Comparison of ENCODE assay signal across 8 cellular contexts in the genomic region with DNA sequence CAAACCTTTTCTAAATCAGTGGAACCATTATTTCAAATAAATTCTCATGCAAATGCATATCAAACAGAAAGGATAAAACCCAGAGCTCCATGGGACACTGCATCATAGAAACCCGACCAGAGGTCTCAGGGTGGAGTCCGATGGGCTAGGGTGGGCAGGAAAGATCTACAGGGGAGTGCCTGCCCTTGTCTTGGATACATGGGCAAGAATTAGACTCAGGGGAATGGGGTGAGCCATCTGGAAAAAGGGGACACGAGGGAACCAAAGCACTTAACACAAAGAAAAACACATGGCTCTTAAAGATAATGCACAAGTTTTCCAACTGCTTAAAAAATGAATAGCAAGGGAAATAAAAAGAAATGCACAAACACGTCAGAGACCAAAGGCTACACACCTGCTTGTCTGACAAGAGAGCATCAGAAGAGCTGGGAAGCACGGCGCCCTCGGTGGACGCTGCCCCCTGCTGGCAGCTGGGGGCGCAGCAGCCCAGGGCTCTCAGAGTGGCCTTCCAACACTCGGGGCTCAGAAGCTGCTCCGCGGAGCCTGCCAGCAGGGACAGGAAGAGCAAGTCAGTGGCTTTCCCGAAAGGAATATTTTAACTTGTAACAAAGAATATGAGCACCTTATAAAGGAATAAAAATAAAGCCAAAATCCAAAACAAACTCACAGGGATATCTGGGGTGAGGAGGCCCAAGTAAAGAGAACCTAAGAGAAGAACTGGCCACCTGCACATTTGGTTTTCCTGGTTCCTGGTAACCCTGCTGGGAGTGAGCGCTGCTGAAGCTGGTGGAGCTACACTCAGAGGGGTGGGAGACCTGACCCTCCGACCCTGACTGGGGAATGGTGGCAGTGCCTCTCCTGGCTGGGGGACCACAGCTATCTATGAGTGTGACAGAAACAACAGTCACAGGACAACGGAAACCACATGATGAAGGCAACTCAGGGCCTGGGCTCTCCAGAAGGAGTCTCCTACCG. TPM values are rescaled to one million over a fixed set of nuclear protein-coding genes. Genes with fewer than 3 reads are reported as not detected.
DNase-seq lines count a peak whose midpoint lies in the region; ATAC-seq and TF ChIP-seq lines count a peak whose summit lies in the region.

No MANE protein-coding gene starts in this region.

- H3K27me3 ChIP-seq in NT2/D1 (ENCODE audit: insufficient read depth, insufficient read length): no peaks in the 10 kb centered on the region
- H3K27me3 ChIP-seq in naive thymus-derived CD4-positive, alpha-beta T cell (ENCODE audit: control insufficient read depth in 2 of 2, insufficient read depth in 2 of 2, low read length in 2 of 2): no peaks in the 10 kb centered on the region

- POLR2A ChIA-PET in naive thymus-derived CD4-positive, alpha-beta T cell (lab: Charles Lee): interaction anchor here (0.7 to 0.8 kb wide), 2 partner anchors 10 to 214 kb away, joined by 3 to 5 read pairs; no protein-coding TSS in a partner anchor

- no peak overlapping the region for H3K4me3 ChIP-seq in NT2/D1 (ENCODE audit: insufficient read length, low read depth)
- no peak overlapping the region for H3K4me3 ChIP-seq in naive thymus-derived CD4-positive, alpha-beta T cell (ENCODE audit: low read length)

- peaks cover 10 to 56% (median 31%) of the 10 kb centered on the region in 5 donors for H3K36me3 Mint-ChIP-seq in naive thymus-derived CD4-positive, alpha-beta T cell
- H3K36me3 Mint-ChIP-seq in stimulated activated memory B cell treated with anti-CD40 and anti-IgM and Interleukin-4, amounts not matched to agents 10 μg/mL and 1 μg/mL and 100 μg/mL, for 72 hours: peaks cover 55% of the 10 kb centered on the region

- no peak overlapping the region for H3K9ac ChIP-seq in NT2/D1 (ENCODE audit: insufficient read length, low read depth)

- peaks cover 12% of the 10 kb centered on the region for H3K36me3 ChIP-seq in NT2/D1 (ENCODE audit: insufficient read depth, insufficient read length, low read length)
- peaks cover 0 to 53% (median 12%) of the 10 kb centered on the region in 3 experiments for H3K36me3 ChIP-seq in naive thymus-derived CD4-positive, alpha-beta T cell (ENCODE audit: control insufficient read depth in 2 of 3, insufficient read depth in 3 of 3, low read length in 3 of 3)

- DNase-seq in GM19238 (ENCODE audit: insufficient read length, low spot score) (peak; percentile 57), NT2/D1 (ENCODE audit: low read depth, low spot score) (peak; percentile 58), erythroblast (lab: John Stamatoyannopoulos, UW) (peak; percentile 78 to 90)
- DNase-seq in activated CD8-positive, alpha-beta memory T cell treated with anti-CD3 and anti-CD28 coated beads, Interleukin-2, amount 50 U/mL, for 48 hours: peak; percentile 92
- DNase-seq in naive thymus-derived CD4-positive, alpha-beta T cell: peak; percentile 48 to 80 (median 69)

- H3K4me3 Mint-ChIP-seq in naive thymus-derived CD4-positive, alpha-beta T cell: peak overlapping the region in 1 of 10 donors; percentile 8
- no peak overlapping the region for H3K4me3 Mint-ChIP-seq in stimulated activated memory B cell treated with anti-CD40 and anti-IgM and Interleukin-4, amounts not matched to agents 10 μg/mL and 1 μg/mL and 100 μg/mL, for 72 hours

- no peaks in the 10 kb centered on the region for H3K9me3 ChIP-seq in NT2/D1 (ENCODE audit: insufficient read depth, low read length)
- H3K9me3 ChIP-seq in naive thymus-derived CD4-positive, alpha-beta T cell (ENCODE audit: control insufficient read depth in 2 of 3, low read length in 3 of 3): no peaks in the 10 kb centered on the region

- H3K4me1 Mint-ChIP-seq in naive thymus-derived CD4-positive, alpha-beta T cell: peaks cover 9 to 16% (median 16%) of the 10 kb centered on the region in 7 donors
- peaks cover 18% of the 10 kb centered on the region for H3K4me1 Mint-ChIP-seq in stimulated activated memory B cell treated with anti-CD40 and anti-IgM and Interleukin-4, amounts not matched to agents 10 μg/mL and 1 μg/mL and 100 μg/mL, for 72 hours

- H3K27me3 Mint-ChIP-seq in naive thymus-derived CD4-positive, alpha-beta T cell: no peaks in the 10 kb centered on the region
- no peaks in the 10 kb centered on the region for H3K27me3 Mint-ChIP-seq in stimulated activated memory B cell treated with anti-CD40 and anti-IgM and Interleukin-4, amounts not matched to agents 10 μg/mL and 1 μg/mL and 100 μg/mL, for 72 hours

- TF ChIP-seq CTCF in C4-2B (conservative IDR thresholded peaks at IDR 0.05): peak; percentile 98

- peaks cover 0 to 6% (median 0%) of the 10 kb centered on the region in 11 donors for H3K9me3 Mint-ChIP-seq in naive thymus-derived CD4-positive, alpha-beta T cell
- peaks cover 5% of the 10 kb centered on the region for H3K9me3 Mint-ChIP-seq in stimulated activated memory B cell treated with anti-CD40 and anti-IgM and Interleukin-4, amounts not matched to agents 10 μg/mL and 1 μg/mL and 100 μg/mL, for 72 hours

- H3K27ac ChIP-seq in C4-2B: no peak overlapping the region
- no peak overlapping the region for H3K27ac ChIP-seq in naive thymus-derived CD4-positive, alpha-beta T cell (ENCODE audit: low read depth, low read length)

- TF ChIP-seq POLR2A in erythroblast (IDR thresholded peaks at IDR 0.05; ENCODE audit: low read length): no peak

- H3K4me1 ChIP-seq in NT2/D1 (ENCODE audit: insufficient read depth, insufficient read length): no peaks in the 10 kb centered on the region
- H3K4me1 ChIP-seq in naive thymus-derived CD4-positive, alpha-beta T cell (ENCODE audit: control insufficient read depth in 2 of 2, insufficient read depth in 2 of 2, low read length in 2 of 2): peaks cover 0 to 3% of the 10 kb centered on the region in 2 donors

- peak overlapping the region in 7 of 9 donors; percentile 17 to 67 (median 41) for H3K27ac Mint-ChIP-seq in naive thymus-derived CD4-positive, alpha-beta T cell
- H3K27ac Mint-ChIP-seq in stimulated activated memory B cell treated with anti-CD40 and anti-IgM and Interleukin-4, amounts not matched to agents 10 μg/mL and 1 μg/mL and 100 μg/mL, for 72 hours: peak overlapping the region; percentile 40

- peak; percentile 90 for ATAC-seq in HG03432 (IDR thresholded peaks at IDR 0.05; ENCODE audit: unreplicated experiment)
- ATAC-seq in naive thymus-derived CD4-positive, alpha-beta T cell: peak; percentile 98
- ATAC-seq in stimulated activated memory B cell treated with anti-CD40 and anti-IgM and Interleukin-4, amounts not matched to agents 10 μg/mL and 1 μg/mL and 100 μg/mL, for 72 hours: peak; percentile 84

- intact Hi-C loops in naive thymus-derived CD4-positive, alpha-beta T cell (cut with micrococcal nuclease): loop anchor here (1.0 to 5.0 kb wide), 10 partner anchors 30 to 259 kb away; partner anchors contain the start of gene PSTPIP2 (in 1 of the 2)

- CTCF ChIA-PET in naive thymus-derived CD4-positive, alpha-beta T cell (lab: Charles Lee): interaction anchor here (0.6 to 13.4 kb wide), 20 partner anchors 11 to 259 kb away, joined by 3 to 157 read pairs (median 4); no protein-coding TSS in a partner anchor

RNA-seq across cellular contexts. Expression of gene SIGLEC15, which starts 54.5 kb away (rescaled TPM):
- 1 to 10 TPM in 1 of 5 experiments, not detected in 4; 1.3 TPM for total RNA-seq in naive thymus-derived CD4-positive, alpha-beta T cell
- polyA plus RNA-seq in naive thymus-derived CD4-positive, alpha-beta T cell: under 1 TPM in 1 of 2 donors, not detected in 1; 0.13 TPM
